ENCODE assay signal across 9 cellular contexts in the genomic region with DNA sequence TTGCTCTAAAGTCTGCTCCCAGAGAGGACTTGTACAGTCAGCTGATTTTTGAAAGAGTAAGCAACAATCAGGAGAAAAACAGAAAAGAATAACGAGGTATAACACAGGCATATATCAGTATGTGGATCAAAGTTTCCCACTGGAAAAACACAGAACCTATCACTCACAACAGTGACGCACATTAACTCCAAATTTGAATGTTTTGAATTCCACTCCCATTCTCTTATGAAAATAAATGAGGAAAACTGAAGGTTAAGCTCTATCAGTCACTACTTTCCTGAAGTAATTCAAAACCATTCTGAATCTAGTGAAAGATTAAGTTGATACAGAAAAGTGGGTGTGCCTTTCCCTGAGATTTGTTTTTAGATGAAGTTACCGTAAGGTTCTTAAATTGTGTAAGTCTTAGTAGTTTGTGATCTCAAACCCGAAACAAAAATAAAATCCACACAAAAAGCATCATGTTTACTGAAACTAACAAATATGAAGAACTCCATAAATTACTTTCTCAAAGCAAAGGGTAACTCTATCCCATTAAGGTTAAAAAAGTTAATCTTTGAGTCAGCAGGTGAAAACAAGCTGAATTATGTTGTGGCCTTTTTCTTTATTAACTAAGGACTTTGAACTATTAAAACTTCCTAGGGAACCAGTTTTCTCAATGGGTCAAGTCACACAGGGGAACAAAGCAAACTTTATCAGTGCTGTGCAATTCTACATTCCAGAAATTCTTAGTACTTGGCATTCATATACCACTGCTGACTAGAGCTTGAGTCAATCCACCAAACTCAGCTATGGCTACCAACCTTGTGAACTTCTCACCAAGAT.
DNase-seq lines count a peak whose midpoint lies in the region; ATAC-seq and TF ChIP-seq lines count a peak whose summit lies in the region.
"Had no signal": no experiment of that assay in that cellular context is flagged by ENCODE, and none has a peak within 500 bp of the region (broad histone marks: within the 10 kb centered on the region; RNA-seq: fewer than 3 reads in every experiment).

No MANE protein-coding gene starts in this region.

- no peaks in the 10 kb centered on the region for H3K9me3 ChIP-seq in thoracic aorta

- peaks cover 25% of the 10 kb centered on the region for H3K27me3 Mint-ChIP-seq in activated T-helper 17 cell treated with anti-CD3 and anti-CD28 coated beads, Interleukin-2, amount 50 U/mL, for 72 hours
- H3K27me3 Mint-ChIP-seq in CD14-positive monocyte (ENCODE audit: low read depth in 3 of 3) = peaks cover 2 to 8% (median 3%) of the 10 kb centered on the region in 3 donors

- no peaks in the 10 kb centered on the region for H3K36me3 Mint-ChIP-seq in activated T-helper 17 cell treated with anti-CD3 and anti-CD28 coated beads, Interleukin-2, amount 50 U/mL, for 72 hours (ENCODE audit: low read depth)
- no peaks in the 10 kb centered on the region for H3K36me3 Mint-ChIP-seq in CD14-positive monocyte

- intact Hi-C loops in CD14-positive monocyte (cut with micrococcal nuclease) = no loop called here

- ATAC-seq in thoracic aorta (ENCODE audit: insufficient number of reproducible peaks, low FRiP score, low read depth) (peak; percentile 69), HG03460 (IDR thresholded peaks at IDR 0.05; ENCODE audit: unreplicated experiment) (no peak)
- ATAC-seq in activated T-helper 17 cell treated with anti-CD3 and anti-CD28 coated beads, Interleukin-2, amount 50 U/mL, for 72 hours (replicated peaks) = no peak

- no peaks in the 10 kb centered on the region for H3K9me3 Mint-ChIP-seq in activated T-helper 17 cell treated with anti-CD3 and anti-CD28 coated beads, Interleukin-2, amount 50 U/mL, for 72 hours
- H3K9me3 Mint-ChIP-seq in CD14-positive monocyte = peaks cover 0 to 2% (median 0%) of the 10 kb centered on the region in 7 donors

- H3K4me3 Mint-ChIP-seq in activated T-helper 17 cell treated with anti-CD3 and anti-CD28 coated beads, Interleukin-2, amount 50 U/mL, for 72 hours = no peak overlapping the region
- H3K4me3 Mint-ChIP-seq in CD14-positive monocyte = no peak overlapping the region

- no peaks in the 10 kb centered on the region for H3K36me3 ChIP-seq in thoracic aorta

- H3K27me3 ChIP-seq in thoracic aorta (replicated peaks; ENCODE audit: insufficient read depth) = no peaks in the 10 kb centered on the region

- peak overlapping the region; percentile 5 for H3K4me3 ChIP-seq in thoracic aorta

- DNase-seq in HuH-7 (ENCODE audit: low spot score) (peak; percentile 11), caudate nucleus (lab: John Stamatoyannopoulos, UW) (no peak), kidney glomerular epithelial cell (lab: John Stamatoyannopoulos, UW) (peak; percentile 97), thoracic aorta (ENCODE audit: low spot score) (no peak), medulla oblongata (ENCODE audit: extremely low spot score) (no peak), CD14-positive monocyte (ENCODE audit: low spot score) (no peak)
- DNase-seq: stimulated activated CD4-positive, alpha-beta T cell treated with anti-CD3 and anti-CD28 coated beads, Interleukin-4, amount 100 ng/mL, for 24 hours had no signal

- no peak overlapping the region for H3K27ac Mint-ChIP-seq in activated T-helper 17 cell treated with anti-CD3 and anti-CD28 coated beads, Interleukin-2, amount 50 U/mL, for 72 hours
- no peak overlapping the region for H3K27ac Mint-ChIP-seq in CD14-positive monocyte

- H3K27ac ChIP-seq in caudate nucleus (ENCODE audit: low read depth, low read length) (peak overlapping the region; percentile 17), thoracic aorta (peak overlapping the region; percentile 19 to 53)

- H3K4me1 Mint-ChIP-seq in activated T-helper 17 cell treated with anti-CD3 and anti-CD28 coated beads, Interleukin-2, amount 50 U/mL, for 72 hours = no peaks in the 10 kb centered on the region
- H3K4me1 Mint-ChIP-seq in CD14-positive monocyte = no peaks in the 10 kb centered on the region

- H3K4me1 ChIP-seq in thoracic aorta (ENCODE audit: control insufficient read depth in 1 of 2, low read depth in 2 of 2) = peaks cover 13 to 36% of the 10 kb centered on the region in 2 donors

- TF ChIP-seq CTCF in thoracic aorta (IDR thresholded peaks at IDR 0.05) (no peak), CD14-positive monocyte (IDR thresholded peaks at IDR 0.05) (no peak)

Comparison
In these comparisons a context has a peak if more than half of its experiments do, and no peak if none do; other contexts are left out.
1. DNase-seq: peak in HuH-7 (single experiment) and kidney glomerular epithelial cell (single experiment); none in caudate nucleus (0 of 61), thoracic aorta (single experiment), medulla oblongata (single experiment) and CD14-positive monocyte (single experiment).